8 cellular contexts compared by ENCODE assay signal in the genomic region with DNA sequence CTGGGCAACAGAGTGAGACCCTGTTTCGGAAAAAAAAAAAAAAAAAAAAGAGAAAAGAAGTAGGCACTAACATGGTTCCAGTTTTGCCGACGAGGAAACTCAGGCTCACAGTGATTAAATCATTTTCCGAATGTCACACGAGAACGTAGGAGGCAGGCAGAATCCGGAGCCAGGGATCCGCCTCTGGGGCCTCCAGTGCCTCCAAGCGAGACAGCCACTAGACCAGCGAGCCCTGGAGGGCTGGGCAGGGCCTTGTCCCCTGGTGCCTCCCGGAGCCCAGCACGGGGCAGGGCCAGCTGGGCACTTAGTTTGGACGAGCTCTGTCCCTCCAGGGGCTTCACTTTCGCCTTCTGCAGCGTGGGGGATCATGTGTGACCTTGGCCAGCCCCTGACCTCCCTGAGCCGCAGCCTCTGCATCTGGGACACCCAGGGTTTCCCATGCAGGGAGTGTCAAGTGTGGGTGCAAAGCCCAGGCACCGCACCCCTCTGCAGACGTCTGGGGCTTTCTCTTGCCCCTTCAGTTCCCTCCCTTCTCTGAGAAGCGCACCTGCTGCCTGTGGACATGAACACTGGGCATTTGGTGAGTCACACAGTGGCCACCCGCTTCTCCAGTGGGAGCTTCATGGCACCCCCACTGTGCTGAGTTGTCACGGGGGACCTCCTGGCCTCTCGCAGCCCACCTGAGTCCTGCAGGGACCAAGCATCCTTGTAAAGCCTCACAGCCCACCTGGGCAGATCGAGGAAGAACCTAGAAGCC.
A peak's percentile ranks its signal among the peaks of the same experiment; 100 is the strongest.
DNase-seq lines count a peak whose midpoint lies in the region; ATAC-seq, FAIRE-seq and TF ChIP-seq lines count a peak whose summit lies in the region.

No MANE protein-coding gene starts in this region.

- H4K20me1 ChIP-seq in DOHH2 (ENCODE audit: control insufficient read depth, insufficient read depth, low read depth, low read length), result peaks cover 7% of the 10 kb centered on the region
- no peaks in the 10 kb centered on the region for H4K20me1 ChIP-seq in endothelial cell of umbilical vein (replicated peaks; ENCODE audit: control insufficient read depth, extremely low read depth, insufficient read depth, low read length)

- intact Hi-C loops in endothelial cell of umbilical vein (cut with micrococcal nuclease) (loop anchor here (1.0 to 2.0 kb wide), 3 partner anchors 9 to 78 kb away; no protein-coding TSS in a partner anchor), prostate gland (cut with DNase I) (no loop called here)

- H3K9me2 ChIP-seq in DOHH2 (replicated peaks; ENCODE audit: control insufficient read depth, low read length), result no peaks in the 10 kb centered on the region

- H3K4me1 ChIP-seq in DOHH2 (ENCODE audit: control insufficient read depth, low read length) (peaks cover 26% of the 10 kb centered on the region), NT2/D1 (ENCODE audit: insufficient read depth, insufficient read length) (peaks cover 35% of the 10 kb centered on the region), endothelial cell of umbilical vein (ENCODE audit: control insufficient read depth, extremely low read depth, insufficient read depth, low read length) (peaks cover 45% of the 10 kb centered on the region), prostate gland (replicated peaks) (peaks cover 46% of the 10 kb centered on the region)

- TF ChIP-seq POLR2A in endothelial cell of umbilical vein (IDR thresholded peaks at IDR 0.05; ENCODE audit: low read depth, low read length) (no peak), prostate gland (IDR thresholded peaks at IDR 0.05) (no peak)

- DNase-seq in NT2/D1 (ENCODE audit: low read depth, low spot score) (no peak), endothelial cell of umbilical vein (ENCODE audit: low read depth, low spot score) (no peak), prostate gland (ENCODE audit: low spot score) (no peak), OCI-M2 (lab: John Stamatoyannopoulos, UW; ENCODE audit: unreplicated experiment) (no peak), GM20000 (ENCODE audit: low spot score) (no peak)

- no peak overlapping the region; the same call in 1 of the 2 replicates for H3K4me3 ChIP-seq in DOHH2 (ENCODE audit: low read length)
- no peak overlapping the region for H3K4me3 ChIP-seq in NT2/D1 (ENCODE audit: insufficient read length, low read depth)
- H3K4me3 ChIP-seq in endothelial cell of umbilical vein (replicated peaks in 1 of 3; ENCODE audit: insufficient read depth in 1 of 3, low read depth in 1 of 3, low read length in 3 of 3), result no peak overlapping the region
- peak overlapping the region in 1 of 2 donors; percentile 3 for H3K4me3 ChIP-seq in prostate gland

- no peak for FAIRE-seq in endothelial cell of umbilical vein (lab: Jason Lieb, UNC)

- no peaks in the 10 kb centered on the region for H3K9me1 ChIP-seq in endothelial cell of umbilical vein (replicated peaks; ENCODE audit: control insufficient read depth, extremely low read depth, insufficient read depth, low read length)

- CTCF ChIA-PET in endothelial cell of umbilical vein (lab: Charles Lee), result interaction anchor here (0.5 to 2.5 kb wide), 14 partner anchors 10 to 377 kb away, joined by 3 to 10 read pairs (median 4); no protein-coding TSS in a partner anchor

- BruUV-seq in endothelial cell of umbilical vein (replicated peaks; lab: Mats Ljungman, UMichigan), result no TSS peak

- H3K36me3 ChIP-seq in DOHH2 (ENCODE audit: control insufficient read depth, low read length) (no peaks in the 10 kb centered on the region), NT2/D1 (ENCODE audit: insufficient read depth, insufficient read length, low read length) (peaks cover 47% of the 10 kb centered on the region), endothelial cell of umbilical vein (ENCODE audit: control insufficient read depth in 2 of 2, extremely low read depth in 1 of 2, insufficient read depth in 2 of 2, low read length in 2 of 2) (no peaks in the 10 kb centered on the region), prostate gland (no peaks in the 10 kb centered on the region)

- dilution Hi-C loops in endothelial cell of umbilical vein (cut with MboI; ENCODE audit: extremely low pct_ligation_motif_present, low sequenced_read_pairs), result no loop called here

- 55% methylated on average over 23 of the region's 23 CpGs for WGBS in prostate gland

- POLR2A ChIA-PET in endothelial cell of umbilical vein (lab: Charles Lee), result no interaction called here

- H3K9ac ChIP-seq in NT2/D1 (ENCODE audit: insufficient read length, low read depth), result peak overlapping the region; percentile 11
- H3K9ac ChIP-seq in endothelial cell of umbilical vein (replicated peaks; ENCODE audit: extremely low read depth, insufficient read depth, low read length), result peak overlapping the region; percentile 68

- peaks cover 12% of the 10 kb centered on the region for H3K27me3 ChIP-seq in DOHH2 (ENCODE audit: control insufficient read depth, low read length)
- H3K27me3 ChIP-seq in NT2/D1 (ENCODE audit: insufficient read depth, insufficient read length), result no peaks in the 10 kb centered on the region
- H3K27me3 ChIP-seq in endothelial cell of umbilical vein (ENCODE audit: control insufficient read depth in 2 of 2, insufficient read depth in 2 of 2, low read length in 2 of 2), result no peaks in the 10 kb centered on the region
- no peaks in the 10 kb centered on the region for H3K27me3 ChIP-seq in prostate gland (replicated peaks; ENCODE audit: insufficient read depth)

- H3K4me2 ChIP-seq in DOHH2 (ENCODE audit: low read length) (peak overlapping the region; percentile 28), endothelial cell of umbilical vein (ENCODE audit: insufficient read depth, low read length) (peak overlapping the region; percentile 40)

- H3K27ac ChIP-seq in DOHH2 (ENCODE audit: low read depth, low read length), result no peak overlapping the region
- peak overlapping the region; percentile 94 for H3K27ac ChIP-seq in endothelial cell of umbilical vein (ENCODE audit: insufficient read depth, low read depth, low read length)
- H3K27ac ChIP-seq in prostate gland, result peak overlapping the region; percentile 47 to 64

- H3K79me2 ChIP-seq in DOHH2 (ENCODE audit: control insufficient read depth, low read length) (no peaks in the 10 kb centered on the region), endothelial cell of umbilical vein (ENCODE audit: control insufficient read depth, insufficient read depth, low read length) (peaks cover 3% of the 10 kb centered on the region)

- H3K9me3 ChIP-seq in DOHH2 (ENCODE audit: control insufficient read depth, insufficient read depth, low read length) (no peaks in the 10 kb centered on the region), NT2/D1 (ENCODE audit: insufficient read depth, low read length) (no peaks in the 10 kb centered on the region), endothelial cell of umbilical vein (replicated peaks; ENCODE audit: control insufficient read depth, insufficient read depth, low read length) (no peaks in the 10 kb centered on the region), prostate gland (no peaks in the 10 kb centered on the region)

- TF ChIP-seq CTCF in DOHH2 (IDR thresholded peaks at IDR 0.05; ENCODE audit: low read depth, low read length, poor library complexity, severe bottlenecking) (no peak), endothelial cell of umbilical vein (IDR thresholded peaks at IDR 0.05; ENCODE audit: extremely low read depth in 1 of 2, insufficient read depth in 1 of 2, low read depth in 1 of 2, low read length in 2 of 2) (no peak), prostate gland (IDR thresholded peaks at IDR 0.05) (no peak), GM20000 (IDR thresholded peaks at IDR 0.05; ENCODE audit: extremely low read depth, missing control alignments) (no peak)

- H3F3A ChIP-seq in DOHH2 (ENCODE audit: control insufficient read depth, insufficient read depth), result no peaks in the 10 kb centered on the region

- H2AFZ ChIP-seq in endothelial cell of umbilical vein (ENCODE audit: low read depth, low read length), result no peak overlapping the region

- ATAC-seq in HG03039 (IDR thresholded peaks at IDR 0.05; ENCODE audit: unreplicated experiment) (no peak), GM19463 (IDR thresholded peaks at IDR 0.05; ENCODE audit: unreplicated experiment) (no peak)

TF ChIP-seq in endothelial cell of umbilical vein, 7 proteins besides CTCF, POLR2A, EP300 and RAD21:
- TF ChIP-seq JUN (IDR thresholded peaks at IDR 0.05; ENCODE audit: borderline replicate concordance, insufficient read depth, insufficient read length, low read depth), result no peak
- TF ChIP-seq POLR2AphosphoS5 (IDR thresholded peaks at IDR 0.05; ENCODE audit: insufficient read depth, low read depth, low read length), result no peak
- no peak for TF ChIP-seq EZH2 (IDR thresholded peaks at IDR 0.05; ENCODE audit: borderline replicate concordance, low read depth, low read length, severe bottlenecking)
- no peak for TF ChIP-seq GATA2 (IDR thresholded peaks at IDR 0.05; ENCODE audit: insufficient read depth, insufficient read length, low read depth, low read length)
- TF ChIP-seq, protein P1, sequence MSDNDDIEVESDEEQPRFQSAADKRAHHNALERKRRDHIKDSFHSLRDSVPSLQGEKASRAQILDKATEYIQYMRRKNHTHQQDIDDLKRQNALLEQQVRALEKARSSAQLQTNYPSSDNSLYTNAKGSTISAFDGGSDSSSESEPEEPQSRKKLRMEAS (IDR thresholded peaks at IDR 0.05; ENCODE audit: insufficient read depth, insufficient read length), result no peak
- no peak for TF ChIP-seq FOS (IDR thresholded peaks at IDR 0.05; ENCODE audit: borderline replicate concordance, insufficient read depth, low read length)
- TF ChIP-seq MYC (IDR thresholded peaks at IDR 0.05; ENCODE audit: low read depth, low read length), result no peak
